ENCODE assay signal across 1 cellular context in the genomic region with DNA sequence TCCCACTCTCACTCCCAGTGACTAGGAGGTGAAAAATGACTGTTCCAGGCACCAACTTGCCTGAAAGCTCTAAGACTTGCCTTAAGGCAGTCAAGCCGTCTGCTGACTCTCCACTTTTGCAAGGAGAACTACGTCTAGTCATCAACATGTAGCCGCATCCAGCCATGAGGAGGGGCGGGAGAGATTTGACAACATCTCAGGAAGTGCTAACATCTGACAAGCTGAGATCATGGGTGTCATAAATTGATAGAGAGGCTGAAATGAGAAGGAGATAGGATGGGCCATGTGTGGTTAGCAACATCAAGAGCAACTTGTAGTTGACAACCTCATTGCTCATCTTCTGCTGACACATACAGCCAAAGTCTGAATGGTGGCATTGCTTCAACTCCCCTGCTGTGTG.
TF ChIP-seq lines count a peak whose summit lies in the region.

No MANE protein-coding gene starts in this region.

TF ChIP-seq in IMR-90, 13 proteins besides CTCF, POLR2A, EP300 and RAD21:
- TF ChIP-seq, protein P1, sequence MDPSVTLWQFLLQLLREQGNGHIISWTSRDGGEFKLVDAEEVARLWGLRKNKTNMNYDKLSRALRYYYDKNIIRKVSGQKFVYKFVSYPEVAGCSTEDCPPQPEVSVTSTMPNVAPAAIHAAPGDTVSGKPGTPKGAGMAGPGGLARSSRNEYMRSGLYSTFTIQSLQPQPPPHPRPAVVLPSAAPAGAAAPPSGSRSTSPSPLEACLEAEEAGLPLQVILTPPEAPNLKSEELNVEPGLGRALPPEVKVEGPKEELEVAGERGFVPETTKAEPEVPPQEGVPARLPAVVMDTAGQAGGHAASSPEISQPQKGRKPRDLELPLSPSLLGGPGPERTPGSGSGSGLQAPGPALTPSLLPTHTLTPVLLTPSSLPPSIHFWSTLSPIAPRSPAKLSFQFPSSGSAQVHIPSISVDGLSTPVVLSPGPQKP (IDR thresholded peaks at IDR 0.05; ENCODE audit: borderline replicate concordance, low read depth, low read length), result no peak
- TF ChIP-seq RCOR1 (IDR thresholded peaks at IDR 0.05; ENCODE audit: insufficient replicate concordance, low read length) (no peak), CEBPB (IDR thresholded peaks at IDR 0.05; ENCODE audit: low read depth, low read length) (no peak), MXI1 (IDR thresholded peaks at IDR 0.05; ENCODE audit: borderline replicate concordance, low read depth, low read length) (no peak), RFX5 (IDR thresholded peaks at IDR 0.05; ENCODE audit: low read depth, low read length) (no peak), FOS (IDR thresholded peaks at IDR 0.05; ENCODE audit: low read depth, low read length) (no peak), CHD1 (IDR thresholded peaks at IDR 0.05; ENCODE audit: low read depth, low read length) (no peak), MAZ (IDR thresholded peaks at IDR 0.05; ENCODE audit: borderline replicate concordance, low read depth, low read length) (no peak), MAFK (IDR thresholded peaks at IDR 0.05; ENCODE audit: low read depth, low read length) (no peak), NFE2L2 (IDR thresholded peaks at IDR 0.05; ENCODE audit: low read depth, low read length) (no peak), SMC3 (IDR thresholded peaks at IDR 0.05; ENCODE audit: low read depth, low read length) (no peak), BHLHE40 (IDR thresholded peaks at IDR 0.05; ENCODE audit: low read depth, low read length) (no peak)
- TF ChIP-seq, protein P2, sequence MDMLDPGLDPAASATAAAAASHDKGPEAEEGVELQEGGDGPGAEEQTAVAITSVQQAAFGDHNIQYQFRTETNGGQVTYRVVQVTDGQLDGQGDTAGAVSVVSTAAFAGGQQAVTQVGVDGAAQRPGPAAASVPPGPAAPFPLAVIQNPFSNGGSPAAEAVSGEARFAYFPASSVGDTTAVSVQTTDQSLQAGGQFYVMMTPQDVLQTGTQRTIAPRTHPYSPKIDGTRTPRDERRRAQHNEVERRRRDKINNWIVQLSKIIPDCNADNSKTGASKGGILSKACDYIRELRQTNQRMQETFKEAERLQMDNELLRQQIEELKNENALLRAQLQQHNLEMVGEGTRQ (IDR thresholded peaks at IDR 0.05; ENCODE audit: low read depth, low read length), result no peak
TF ChIP-seq in IMR-90: peak in this region for 0.
